ENCODE assay signal across 8 cellular contexts in genomic region chr7:44979481-44980392, GRCh38. TPM values are rescaled to one million over a fixed set of nuclear protein-coding genes. Genes with fewer than 3 reads are reported as not detected.
DNase-seq lines count a peak whose midpoint lies in the region; ATAC-seq and TF ChIP-seq lines count a peak whose summit lies in the region.

No MANE protein-coding gene starts in this region.

- intact Hi-C loops in activated T-helper 2 cell treated with anti-CD3 and anti-CD28 coated beads, Interferon-gamma antibody, Interleukin-2, Interleukin-4, amounts not matched to agents 10 μg/mL and 5 μg/mL and 100 μg/mL, durations not matched to agents 14 hours and 24 hours and 36 hours (cut with micrococcal nuclease) = loop anchor here (1.0 to 10.0 kb wide), 8 partner anchors 20 to 395 kb away; partner anchors contain the start of genes H2AZ2, PPIA, PURB and TBRG4

- no peak for ATAC-seq in HG03432 (IDR thresholded peaks at IDR 0.05; ENCODE audit: unreplicated experiment)

- peaks cover 49% of the 10 kb centered on the region for H3K36me3 ChIP-seq in GM06990 (ENCODE audit: control insufficient read depth, insufficient read depth, low read length)
- H3K36me3 ChIP-seq in HEK293 (ENCODE audit: control insufficient read depth in 2 of 2, insufficient read depth in 1 of 2, low read length in 2 of 2) = peaks cover 6 to 38% of the 10 kb centered on the region in 2 experiments; a peak in 2 of 3 replicates
- peaks cover 26% of the 10 kb centered on the region for H3K36me3 ChIP-seq in neutrophil

- peaks cover 88% of the 10 kb centered on the region for H3K36me3 Mint-ChIP-seq in activated T-helper 2 cell treated with anti-CD3 and anti-CD28 coated beads, Interferon-gamma antibody, Interleukin-2, Interleukin-4, amounts not matched to agents 10 μg/mL and 5 μg/mL and 100 μg/mL, durations not matched to agents 14 hours and 24 hours and 36 hours (ENCODE audit: low read depth)

- CTCF ChIA-PET in HEK293 (lab: Yijun Ruan, JAX) = interaction anchor here (0.6 to 1.2 kb wide), 2 partner anchors 28 to 57 kb away, joined by 3 to 4 read pairs; no protein-coding TSS in a partner anchor

- H3K27me3 ChIP-seq in GM06990 (replicated peaks; ENCODE audit: control insufficient read depth, insufficient read depth, low read length) (no peaks in the 10 kb centered on the region), neutrophil (no peaks in the 10 kb centered on the region)

- H3K9me3 Mint-ChIP-seq in activated T-helper 2 cell treated with anti-CD3 and anti-CD28 coated beads, Interferon-gamma antibody, Interleukin-2, Interleukin-4, amounts not matched to agents 10 μg/mL and 5 μg/mL and 100 μg/mL, durations not matched to agents 14 hours and 24 hours and 36 hours = no peaks in the 10 kb centered on the region

- H3K9me3 ChIP-seq in HEK293 (ENCODE audit: control insufficient read depth, insufficient read depth, low read depth, low read length) = no peaks in the 10 kb centered on the region
- H3K9me3 ChIP-seq in neutrophil = no peaks in the 10 kb centered on the region

- TF ChIP-seq CTCF in GM06990 (IDR thresholded peaks at IDR 0.05; ENCODE audit: insufficient read depth, low read length, poor library complexity, severe bottlenecking) (peak; percentile 41), HEK293 (tag by site-specific recombination; IDR thresholded peaks at IDR 0.05) (no peak), neutrophil (IDR thresholded peaks at IDR 0.05) (no peak), coronary artery (IDR thresholded peaks at IDR 0.05) (no peak)

- H3K4me1 ChIP-seq in HEK293 (ENCODE audit: control insufficient read depth, insufficient read depth, low read length) (no peaks in the 10 kb centered on the region), neutrophil (ENCODE audit: control insufficient read depth in 1 of 2, insufficient read depth in 1 of 2, low read depth in 1 of 2, low read length in 1 of 2) (peaks cover 41 to 42% of the 10 kb centered on the region in 2 experiments)

- H3K27me3 Mint-ChIP-seq in activated T-helper 2 cell treated with anti-CD3 and anti-CD28 coated beads, Interferon-gamma antibody, Interleukin-2, Interleukin-4, amounts not matched to agents 10 μg/mL and 5 μg/mL and 100 μg/mL, durations not matched to agents 14 hours and 24 hours and 36 hours (ENCODE audit: low read depth) = no peaks in the 10 kb centered on the region

- H3K4me3 ChIP-seq in GM06990 (replicated peaks; ENCODE audit: low read depth, low read length) (peak overlapping the region; percentile 98), HEK293 (ENCODE audit: low read depth, low read length) (no peak overlapping the region), neutrophil (ENCODE audit: low read depth in 1 of 2, low read length in 1 of 2) (peak overlapping the region; percentile 69 to 87), coronary artery (no peak overlapping the region)

- no peak for DNase-seq in GM06990 (ENCODE audit: extremely low read depth, insufficient read length)
- DNase-seq in activated T-helper 2 cell treated with anti-CD3 and anti-CD28 coated beads, Interferon-gamma antibody, Interleukin-2, Interleukin-4, amounts not matched to agents 10 μg/mL and 5 μg/mL and 100 μg/mL, durations not matched to agents 14 hours and 24 hours and 36 hours (ENCODE audit: low spot score) = no peak
- DNase-seq in cortex of kidney (lab: John Stamatoyannopoulos, UW) = no peak
- DNase-seq in coronary artery (ENCODE audit: low spot score) = no peak
- DNase-seq in iPS-NIHi7 (ENCODE audit: extremely low spot score) = no peak

- no peak overlapping the region for H3K27ac ChIP-seq in HEK293 (ENCODE audit: extremely low read depth, low read depth, low read length)
- H3K27ac ChIP-seq in neutrophil = peak overlapping the region; percentile 92
- H3K27ac ChIP-seq in coronary artery = peak overlapping the region in 1 of 2 donors; percentile 73

- H3K4me3 Mint-ChIP-seq in activated T-helper 2 cell treated with anti-CD3 and anti-CD28 coated beads, Interferon-gamma antibody, Interleukin-2, Interleukin-4, amounts not matched to agents 10 μg/mL and 5 μg/mL and 100 μg/mL, durations not matched to agents 14 hours and 24 hours and 36 hours (ENCODE audit: low read depth) = peak overlapping the region; percentile 97

- peaks cover 62% of the 10 kb centered on the region for H3K4me1 Mint-ChIP-seq in activated T-helper 2 cell treated with anti-CD3 and anti-CD28 coated beads, Interferon-gamma antibody, Interleukin-2, Interleukin-4, amounts not matched to agents 10 μg/mL and 5 μg/mL and 100 μg/mL, durations not matched to agents 14 hours and 24 hours and 36 hours (ENCODE audit: low read depth)

- POLR2A ChIA-PET in HEK293 (lab: Yijun Ruan, JAX) = interaction anchor here (1.0 to 1.3 kb wide), 2 partner anchors 132 to 156 kb away, joined by 3 read pairs; partner anchors contain the start of gene TBRG4

- H3K27ac Mint-ChIP-seq in activated T-helper 2 cell treated with anti-CD3 and anti-CD28 coated beads, Interferon-gamma antibody, Interleukin-2, Interleukin-4, amounts not matched to agents 10 μg/mL and 5 μg/mL and 100 μg/mL, durations not matched to agents 14 hours and 24 hours and 36 hours = peak overlapping the region; percentile 98

TF ChIP-seq in HEK293, 187 proteins besides CTCF, POLR2A, EP300 and RAD21:
- TF ChIP-seq IKZF3 (tag by site-specific recombination; IDR thresholded peaks at IDR 0.05) = peak; percentile 35; the same call in 1 of the 2 replicates
- TF ChIP-seq ZNF133 (tag by site-specific recombination; IDR thresholded peaks at IDR 0.05) = no peak
TF ChIP-seq in HEK293: peak in this region for 1.

RNA-seq across cellular contexts. Expression of gene MYO1G, which starts 0.9 kb away (rescaled TPM):
- 442 and 450 TPM in 2 replicates for total RNA-seq in activated T-helper 2 cell treated with anti-CD3 and anti-CD28 coated beads, Interferon-gamma antibody, Interleukin-2, Interleukin-4, amounts not matched to agents 10 μg/mL and 5 μg/mL and 100 μg/mL, durations not matched to agents 14 hours and 24 hours and 36 hours

RNA-seq across cellular contexts. Expression of gene CCM2, which starts 20.3 kb away (rescaled TPM):
- 61.3 and 61.7 TPM in 2 replicates for total RNA-seq in activated T-helper 2 cell treated with anti-CD3 and anti-CD28 coated beads, Interferon-gamma antibody, Interleukin-2, Interleukin-4, amounts not matched to agents 10 μg/mL and 5 μg/mL and 100 μg/mL, durations not matched to agents 14 hours and 24 hours and 36 hours

Comparison
In these comparisons a context has a peak if more than half of its experiments do, and no peak if none do; other contexts are left out.
1. H3K4me3 ChIP-seq: peak in GM06990 (single experiment) and neutrophil (2 of 2); none in HEK293 (single experiment) and coronary artery (single experiment).